ENCODE assay signal across 27 cellular contexts in the genomic region with DNA sequence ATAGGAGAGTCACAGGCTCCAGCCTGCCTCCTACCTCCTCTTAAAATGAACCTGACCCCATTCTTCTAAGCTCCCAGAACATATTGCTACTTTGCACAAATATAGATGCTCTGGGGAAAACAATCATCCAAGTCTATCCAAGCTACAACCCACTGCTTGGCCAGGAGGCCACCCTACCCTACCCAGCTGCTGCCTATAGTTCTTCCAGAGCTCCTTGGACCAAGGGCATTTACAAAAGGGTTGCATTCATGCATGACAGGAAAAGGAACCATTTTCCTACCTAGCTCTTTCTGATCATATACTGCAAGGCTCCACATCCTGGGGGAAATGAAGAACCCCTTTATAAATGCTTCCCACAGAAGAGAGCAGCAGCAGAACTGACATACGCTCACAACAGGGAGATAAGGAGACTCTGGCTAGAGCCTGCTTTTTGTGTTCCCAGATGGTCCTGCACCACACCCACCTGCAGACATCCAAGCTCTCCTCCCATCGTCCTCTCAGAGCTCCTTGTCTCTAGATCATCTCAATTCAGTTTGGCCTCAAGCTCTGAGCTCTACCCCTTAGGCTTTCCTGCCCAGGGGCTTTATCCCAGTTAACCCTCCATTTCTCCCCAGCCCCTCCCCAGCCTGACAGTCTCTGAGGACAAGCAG.
"Had no signal": no experiment of that assay in that cellular context is flagged by ENCODE, and none has a peak within 500 bp of the region (broad histone marks: within the 10 kb centered on the region; RNA-seq: fewer than 3 reads in every experiment).

No MANE protein-coding gene starts in this region.

- H3K36me3 ChIP-seq: brain microvascular endothelial cell had no signal

- ATAC-seq: activated T-helper 17 cell treated with anti-CD3 and anti-CD28 coated beads, Interleukin-2, amount 50 U/mL, for 72 hours; PC-3; T-cell had no signal

- H3K27me3 Mint-ChIP-seq: activated naive CD8-positive, alpha-beta T cell had no signal

- H3K27ac ChIP-seq: brain microvascular endothelial cell had no signal

- H3K9me3 Mint-ChIP-seq: activated CD4-positive, alpha-beta memory T cell treated with anti-CD3 and anti-CD28 coated beads for 36 hours; activated CD4-positive, alpha-beta T cell treated with anti-CD3 and anti-CD28 coated beads, Interleukin-2, amount 10 ng/mL, durations not matched to agents 7 days and 5 days; activated naive CD4-positive, alpha-beta T cell treated with anti-CD3 and anti-CD28 coated beads for 36 hours; activated T-helper 17 cell treated with anti-CD3 and anti-CD28 coated beads, Interleukin-2, amount 50 U/mL, for 72 hours; T-cell had no signal

- H3K27me3 ChIP-seq: brain microvascular endothelial cell had no signal

- H3K4me3 Mint-ChIP-seq: activated CD4-positive, alpha-beta memory T cell treated with anti-CD3 and anti-CD28 coated beads for 36 hours; activated CD4-positive, alpha-beta T cell treated with anti-CD3 and anti-CD28 coated beads, Interleukin-2, amount 10 ng/mL, durations not matched to agents 7 days and 5 days; activated naive CD4-positive, alpha-beta T cell treated with anti-CD3 and anti-CD28 coated beads for 36 hours; activated naive CD8-positive, alpha-beta T cell; activated T-helper 17 cell treated with anti-CD3 and anti-CD28 coated beads, Interleukin-2, amount 50 U/mL, for 72 hours; T-cell had no signal

- FAIRE-seq: RCC 7860, TTC549 had no signal

- H3K27ac Mint-ChIP-seq: activated CD4-positive, alpha-beta memory T cell treated with anti-CD3 and anti-CD28 coated beads for 36 hours; activated CD4-positive, alpha-beta T cell treated with anti-CD3 and anti-CD28 coated beads, Interleukin-2, amount 10 ng/mL, durations not matched to agents 7 days and 5 days; activated naive CD4-positive, alpha-beta T cell treated with anti-CD3 and anti-CD28 coated beads for 36 hours; activated naive CD8-positive, alpha-beta T cell; activated T-helper 17 cell treated with anti-CD3 and anti-CD28 coated beads, Interleukin-2, amount 50 U/mL, for 72 hours; T-cell had no signal

- DNase-seq: activated CD4-positive, alpha-beta memory T cell treated with anti-CD3 and anti-CD28 coated beads for 36 hours; activated CD4-positive, alpha-beta T cell treated with anti-CD3 and anti-CD28 coated beads, Interleukin-2, amount 10 ng/mL, durations not matched to agents 7 days and 5 days; activated CD4-positive, CD25-positive, alpha-beta regulatory T cell; activated CD8-positive, alpha-beta memory T cell treated with anti-CD3 and anti-CD28 coated beads for 24 hours; activated gamma-delta T cell; activated naive CD4-positive, alpha-beta T cell treated with anti-CD3 and anti-CD28 coated beads for 36 hours; activated T-cell treated with anti-CD3 and anti-CD28 coated beads, Interleukin-2, amount 50 U/mL, for 48 hours; amygdala; brain microvascular endothelial cell; IMR-90; Kasumi-1; KBM-7; NCI-H1048; NCI-H1417 treated with DMSO at 0.1 percent for 48 hours; NCI-H1694; NCI-H2029; NCI-H345; NCI-H510A; PC-3; SIG-M5; T-cell; T-helper 2 cell; T1000 had no signal

- H3K36me3 Mint-ChIP-seq: activated CD4-positive, alpha-beta memory T cell treated with anti-CD3 and anti-CD28 coated beads for 36 hours; activated naive CD8-positive, alpha-beta T cell; T-cell had no signal

- H3K4me1 Mint-ChIP-seq: activated CD4-positive, alpha-beta T cell treated with anti-CD3 and anti-CD28 coated beads, Interleukin-2, amount 10 ng/mL, durations not matched to agents 7 days and 5 days; activated T-helper 17 cell treated with anti-CD3 and anti-CD28 coated beads, Interleukin-2, amount 50 U/mL, for 72 hours; T-cell had no signal
